In genomic region chr15:60582370-60583036, GRCh38 we compare ENCODE assay signal across 12 cellular contexts.
DNase-seq lines count a peak whose midpoint lies in the region; ATAC-seq and TF ChIP-seq lines count a peak whose summit lies in the region.
"Had no signal": no experiment of that assay in that cellular context is flagged by ENCODE, and none has a peak within 500 bp of the region (broad histone marks: within the 10 kb centered on the region; RNA-seq: fewer than 3 reads in every experiment).

No MANE protein-coding gene starts in this region.

- no peak overlapping the region for H2AK5ac ChIP-seq in IMR-90 (ENCODE audit: low read depth, low read length)

- H3K79me1 ChIP-seq in IMR-90 (ENCODE audit: low read depth in 1 of 2, low read length in 2 of 2): peaks cover 9 to 21% of the 10 kb centered on the region in 2 experiments; a peak in 3 of 4 replicates

- no peak overlapping the region for H3K18ac ChIP-seq in IMR-90 (ENCODE audit: low read depth, low read length)

- H3K4me3 ChIP-seq in IMR-90 (ENCODE audit: insufficient read depth, low read depth, low read length) (no peak overlapping the region), psoas muscle (no peak overlapping the region)
- H3K4me3 ChIP-seq: lung had no signal

- no peak for TF ChIP-seq POLR2A in IMR-90 (IDR thresholded peaks at IDR 0.05; ENCODE audit: low read depth, low read length)

- no peaks in the 10 kb centered on the region for H4K20me1 ChIP-seq in IMR-90 (ENCODE audit: insufficient read depth, low read length)

- H2BK120ac ChIP-seq in IMR-90 (ENCODE audit: low read depth, low read length): no peak overlapping the region

- no peak for TF ChIP-seq RAD21 in IMR-90 (IDR thresholded peaks at IDR 0.05; ENCODE audit: low read length)

- no peak overlapping the region for H3K27ac ChIP-seq in IMR-90 (ENCODE audit: insufficient read depth, low read length)
- H3K27ac ChIP-seq in psoas muscle: no peak overlapping the region

- H3K4me1 ChIP-seq in IMR-90 (ENCODE audit: control insufficient read depth, insufficient read depth, low read length) (peaks cover 23% of the 10 kb centered on the region), psoas muscle (peaks cover 86% of the 10 kb centered on the region)

- no peak overlapping the region for H4K8ac ChIP-seq in IMR-90 (ENCODE audit: low read depth in 2 of 2, low read length in 2 of 2)

- no peak overlapping the region for H3K9ac ChIP-seq in IMR-90 (ENCODE audit: low read depth, low read length)
- H3K9ac ChIP-seq: SK-N-SH had no signal

- peaks cover 93% of the 10 kb centered on the region for H3K4me1 Mint-ChIP-seq in activated naive CD8-positive, alpha-beta T cell (ENCODE audit: low read depth)
- peaks cover 27% of the 10 kb centered on the region for H3K4me1 Mint-ChIP-seq in Calu3 (ENCODE audit: low read depth, unreplicated experiment)

- no peak overlapping the region for H3K4ac ChIP-seq in IMR-90 (ENCODE audit: low read depth, low read length)

- H3K9me3 ChIP-seq in IMR-90 (ENCODE audit: control insufficient read depth, insufficient read depth, low read length) (no peaks in the 10 kb centered on the region), psoas muscle (no peaks in the 10 kb centered on the region)
- H3K9me3 ChIP-seq: SK-N-SH had no signal

- H4K91ac ChIP-seq in IMR-90 (ENCODE audit: insufficient read depth, low read depth, low read length): no peak overlapping the region

- H3K56ac ChIP-seq in IMR-90 (ENCODE audit: extremely low read depth, insufficient read depth, low read length): no peak overlapping the region

- POLR2A ChIA-PET in IMR-90 (lab: Charles Lee; ENCODE audit: unreplicated experiment): no interaction called here

- no peak overlapping the region for H3K4me2 ChIP-seq in IMR-90 (ENCODE audit: low read depth, low read length)
- H3K4me2 ChIP-seq: SK-N-SH had no signal

- dilution Hi-C loops in IMR-90 (cut with HindIII; ENCODE audit: low sequenced_read_pairs, unreplicated experiment): no loop called here

- H2BK20ac ChIP-seq in IMR-90 (ENCODE audit: low read depth, low read length): no peak overlapping the region

- no peak overlapping the region for H4K5ac ChIP-seq in IMR-90 (ENCODE audit: low read depth, low read length)

- BruUV-seq in IMR-90 (replicated peaks; lab: Mats Ljungman, UMichigan): no TSS peak
- no TSS peak for BruUV-seq in Calu3 (replicated peaks; lab: Mats Ljungman, UMichigan)

- no peaks in the 10 kb centered on the region for H3K36me3 Mint-ChIP-seq in activated naive CD8-positive, alpha-beta T cell
- H3K36me3 Mint-ChIP-seq in Calu3 (ENCODE audit: insufficient read depth, unreplicated experiment): no peaks in the 10 kb centered on the region

- in situ Hi-C loops in IMR-90 (cut with MboI; ENCODE audit: low sequenced_read_pairs): loop anchor here (10.0 kb wide), 2 partner anchors 332 to 1252 kb away; no protein-coding TSS in a partner anchor

- no peaks in the 10 kb centered on the region; the same call in 1 of the 2 replicates for H3K9me1 ChIP-seq in IMR-90 (ENCODE audit: insufficient read depth, low read length)

- peak; percentile 54 for DNase-seq in IMR-90
- no peak for DNase-seq in psoas muscle
- no peak for DNase-seq in HK-2 (ENCODE audit: unreplicated experiment)
- no peak for DNase-seq in Calu3
- no peak for DNase-seq in GDM1 (lab: John Stamatoyannopoulos, UW)
- DNase-seq: GF-D8, SK-N-SH had no signal

- intact Hi-C loops in IMR-90 (cut with micrococcal nuclease): no loop called here
- intact Hi-C loops in psoas muscle (cut with DNase I): loop anchor here in 1 of 2 donors (5.0 to 10.0 kb wide), 2 partner anchors 350 to 472 kb away; no protein-coding TSS in a partner anchor
- intact Hi-C loops in Calu3 (cut with micrococcal nuclease; ENCODE audit: unreplicated experiment): no loop called here

- no CpG with 5 or more reads among the region's 4 CpGs for WGBS in IMR-90 (ENCODE audit: extremely low coverage in 2 of 2, insufficient read length in 1 of 2), 2 experiments
- WGBS in psoas muscle, 3 donors: 85 to 94% (median 85%) methylated on average over 4 of the region's 4 CpGs

- no peaks in the 10 kb centered on the region for H3K27me3 Mint-ChIP-seq in activated naive CD8-positive, alpha-beta T cell
- peaks cover 10% of the 10 kb centered on the region for H3K27me3 Mint-ChIP-seq in Calu3 (ENCODE audit: unreplicated experiment)

- H2BK5ac ChIP-seq in IMR-90 (ENCODE audit: low read depth, low read length, poor library complexity, severe bottlenecking): no peak overlapping the region

- H3K23ac ChIP-seq in IMR-90 (ENCODE audit: low read depth, low read length): no peak overlapping the region

- no peak overlapping the region for H2AK9ac ChIP-seq in IMR-90 (replicated peaks; ENCODE audit: low read depth, low read length, poor library complexity)

- H3K14ac ChIP-seq in IMR-90 (replicated peaks; ENCODE audit: low read depth, low read length): no peak overlapping the region

- no peaks in the 10 kb centered on the region for H3K9me3 Mint-ChIP-seq in activated naive CD8-positive, alpha-beta T cell (ENCODE audit: low read depth)
- no peaks in the 10 kb centered on the region for H3K9me3 Mint-ChIP-seq in Calu3 (ENCODE audit: low read depth, unreplicated experiment)
- H3K9me3 Mint-ChIP-seq: dendritic cell treated with granulocyte-macrophage colony-stimulating factor and Interleukin-4, amounts not matched to agents 40 ng/mL and 50 ng/mL, for 4 days had no signal

- no peaks in the 10 kb centered on the region for H3K36me3 ChIP-seq in IMR-90 (ENCODE audit: control insufficient read depth, insufficient read depth, low read length)
- no peaks in the 10 kb centered on the region for H3K36me3 ChIP-seq in psoas muscle (ENCODE audit: insufficient read depth in 1 of 2, low read depth in 1 of 2)

- ATAC-seq in GM18861 (IDR thresholded peaks at IDR 0.05; ENCODE audit: unreplicated experiment): peak; percentile 45
- no peak for ATAC-seq in IMR-90 (ENCODE audit: low read depth)
- peak in 3 of 4 donors; percentile 42 to 48 (median 47) for ATAC-seq in psoas muscle
- ATAC-seq in HG03039 (IDR thresholded peaks at IDR 0.05; ENCODE audit: unreplicated experiment): no peak

- peak overlapping the region; percentile 81 for H3K4me3 Mint-ChIP-seq in activated naive CD8-positive, alpha-beta T cell
- H3K4me3 Mint-ChIP-seq in Calu3 (ENCODE audit: low read depth, unreplicated experiment): no peak overlapping the region
- H3K4me3 Mint-ChIP-seq: dendritic cell treated with granulocyte-macrophage colony-stimulating factor and Interleukin-4, amounts not matched to agents 40 ng/mL and 50 ng/mL, for 4 days had no signal

- peak overlapping the region; percentile 97 for H3K27ac Mint-ChIP-seq in activated naive CD8-positive, alpha-beta T cell
- H3K27ac Mint-ChIP-seq in Calu3 (ENCODE audit: unreplicated experiment): no peak overlapping the region
- H3K27ac Mint-ChIP-seq: dendritic cell treated with granulocyte-macrophage colony-stimulating factor and Interleukin-4, amounts not matched to agents 40 ng/mL and 50 ng/mL, for 4 days had no signal

- H2BK15ac ChIP-seq in IMR-90 (ENCODE audit: low read depth, low read length): no peak overlapping the region

- no peak for TF ChIP-seq CTCF in IMR-90 (conservative IDR thresholded peaks at IDR 0.05; ENCODE audit: low read depth, low read length)
- TF ChIP-seq CTCF in psoas muscle (IDR thresholded peaks at IDR 0.05): no peak
- no peak for TF ChIP-seq CTCF in Calu3 (IDR thresholded peaks at IDR 0.05; ENCODE audit: unreplicated experiment)

- no peak overlapping the region for H2AFZ ChIP-seq in IMR-90 (replicated peaks; ENCODE audit: low read length, poor library complexity)

- H3K27me3 ChIP-seq in IMR-90 (ENCODE audit: control insufficient read depth, insufficient read depth, low read length) (no peaks in the 10 kb centered on the region), psoas muscle (ENCODE audit: insufficient read depth in 3 of 3, low read length in 2 of 3) (no peaks in the 10 kb centered on the region)

- CTCF ChIA-PET in IMR-90 (lab: Yijun Ruan, JAX): no interaction called here
- CTCF ChIA-PET in Calu3 (lab: Charles Lee): interaction anchor here (1.6 kb wide), 1 partner anchor 350 kb away, joined by 4 read pairs; no protein-coding TSS in a partner anchor

TF ChIP-seq in IMR-90, 13 proteins besides CTCF, POLR2A, EP300 and RAD21:
- TF ChIP-seq USF2 (IDR thresholded peaks at IDR 0.05; ENCODE audit: low read depth, low read length) (no peak), RCOR1 (IDR thresholded peaks at IDR 0.05; ENCODE audit: insufficient replicate concordance, low read length) (no peak), CEBPB (IDR thresholded peaks at IDR 0.05; ENCODE audit: low read depth, low read length) (peak; percentile 20; the same call in 1 of the 2 replicates), NFE2L2 (IDR thresholded peaks at IDR 0.05; ENCODE audit: low read depth, low read length) (no peak), BHLHE40 (IDR thresholded peaks at IDR 0.05; ENCODE audit: low read depth, low read length) (no peak), RFX5 (IDR thresholded peaks at IDR 0.05; ENCODE audit: low read depth, low read length) (no peak), CHD1 (IDR thresholded peaks at IDR 0.05; ENCODE audit: low read depth, low read length) (no peak), MAZ (IDR thresholded peaks at IDR 0.05; ENCODE audit: borderline replicate concordance, low read depth, low read length) (no peak)

Comparison
In these comparisons a context has a peak if more than half of its experiments do, and no peak if none do; other contexts are left out.
1. ATAC-seq: peak in GM18861 (single experiment) and psoas muscle (3 of 4); none in IMR-90 (single experiment) and HG03039 (single experiment).